In the genomic region with DNA sequence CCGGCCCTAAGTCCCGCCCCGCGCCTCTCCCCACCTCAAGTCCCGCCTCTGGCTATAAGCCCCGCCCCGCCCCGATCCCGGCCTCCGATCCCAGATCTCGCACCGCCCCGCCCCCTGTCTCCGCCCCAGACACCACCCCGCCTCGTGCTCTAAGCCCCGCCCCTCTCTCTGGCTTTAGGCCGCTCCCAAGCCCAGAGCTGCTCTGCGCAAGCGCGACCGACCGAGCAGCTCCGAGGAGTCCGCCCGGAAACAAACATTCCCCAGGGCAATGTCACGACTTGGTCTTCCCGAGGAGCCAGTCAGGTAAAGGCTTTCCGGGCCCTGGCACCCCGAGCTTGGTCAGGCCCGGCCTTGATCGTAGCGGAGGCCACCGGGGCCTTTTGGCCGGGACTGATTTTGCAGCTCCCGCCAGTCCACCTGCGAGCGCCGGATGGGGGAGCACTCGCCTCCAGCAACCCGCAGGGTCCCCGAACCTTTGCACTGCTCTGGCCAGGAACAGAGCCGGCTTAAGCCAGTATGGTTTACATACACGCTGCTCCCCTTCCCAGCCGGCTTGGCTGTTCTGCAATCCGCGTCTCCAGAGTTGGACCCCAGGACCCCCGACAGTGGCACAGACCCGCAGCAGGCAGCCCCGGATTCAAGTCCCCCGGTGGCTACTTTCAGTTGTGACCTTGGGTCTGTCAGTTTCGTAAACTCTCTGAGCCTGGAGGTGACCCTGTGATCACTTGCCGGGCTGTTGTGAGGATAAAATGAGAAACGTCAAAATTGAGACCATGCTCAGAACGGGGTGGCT, we compare ENCODE assay signal across 8 cellular contexts. TPM values are rescaled to one million over a fixed set of nuclear protein-coding genes. Genes with fewer than 3 reads are reported as not detected.
DNase-seq lines count a peak whose midpoint lies in the region; ATAC-seq lines count a peak whose summit lies in the region.

Gene NUDT7 (plus strand): TSS at position 200 of the 793 bp plus-strand sequence. CDS start 69 bp downstream, at position 269.

- peak; percentile 98 for DNase-seq in COLO668 (lab: John Stamatoyannopoulos, UW; ENCODE audit: unreplicated experiment)
- peak; percentile 98 for DNase-seq in HK-2 (ENCODE audit: unreplicated experiment)
- DNase-seq in NCI-H82 treated with DMSO at 0.1 percent for 48 hours (lab: John Stamatoyannopoulos, UW; ENCODE audit: unreplicated experiment), result peak; percentile 91
- DNase-seq in activated CD8-positive, alpha-beta memory T cell treated with anti-CD3 and anti-CD28 coated beads for 4 hours (ENCODE audit: low read depth in 2 of 2), result peak; percentile 92 to 94
- peak; percentile 76 to 84 (median 80) for DNase-seq in effector memory CD8-positive, alpha-beta T cell
- peak; percentile 97 for DNase-seq in mesenchymal stem cell
- DNase-seq in stimulated activated CD8-positive, alpha-beta memory T cell treated with anti-CD3 and anti-CD28 coated beads, Interleukin-12 subunit alpha, Interleukin-12 subunit beta, amount 100 ng/mL, for 24 hours (ENCODE audit: extremely low read depth), result peak; percentile 96

- no peaks in the 10 kb centered on the region for H3K27me3 ChIP-seq in mesenchymal stem cell (ENCODE audit: control insufficient read depth in 1 of 2, insufficient read depth in 1 of 2, low read length in 2 of 2)

- peak within 1 kb of the TSS; percentile 82 for H3K4me2 ChIP-seq in mesenchymal stem cell (ENCODE audit: low read length, poor library complexity, severe bottlenecking)

- H4K91ac ChIP-seq in mesenchymal stem cell (ENCODE audit: low read length), result peak within 1 kb of the TSS; percentile 92

- WGBS in mesenchymal stem cell, result 2% methylated on average over 55 of the region's 55 CpGs

- peak within 1 kb of the TSS; percentile 95 for H2BK120ac ChIP-seq in mesenchymal stem cell (ENCODE audit: low read depth, low read length)

- peak within 1 kb of the TSS; percentile 88 to 98 for H3K18ac ChIP-seq in mesenchymal stem cell (ENCODE audit: low read depth in 1 of 2, low read length in 2 of 2)

- peak within 1 kb of the TSS; percentile 84 to 95 for H2BK12ac ChIP-seq in mesenchymal stem cell (ENCODE audit: low read length in 2 of 2)

- H3K27ac Mint-ChIP-seq in effector memory CD8-positive, alpha-beta T cell, result peak within 1 kb of the TSS; percentile 81 to 92

- peak; percentile 89 for ATAC-seq in GM19455 (IDR thresholded peaks at IDR 0.05; ENCODE audit: unreplicated experiment)
- peak; percentile 89 for ATAC-seq in effector memory CD8-positive, alpha-beta T cell (replicated peaks)

- H3K4me1 Mint-ChIP-seq in effector memory CD8-positive, alpha-beta T cell (ENCODE audit: low read depth in 2 of 2), result peaks cover 15 to 17% of the 10 kb centered on the region in 2 donors

- H3K36me3 Mint-ChIP-seq in effector memory CD8-positive, alpha-beta T cell (ENCODE audit: insufficient read depth), result peaks cover 8% of the 10 kb centered on the region

- H3K9ac ChIP-seq in mesenchymal stem cell (ENCODE audit: low read length), result peak within 1 kb of the TSS; percentile 96

- peak within 1 kb of the TSS in 1 of 2 experiments; percentile 91 for H3K23ac ChIP-seq in mesenchymal stem cell (ENCODE audit: low read length in 2 of 2)

- H4K8ac ChIP-seq in mesenchymal stem cell (ENCODE audit: low read length), result peak within 1 kb of the TSS; percentile 95

- H3K9me3 ChIP-seq in mesenchymal stem cell (ENCODE audit: control insufficient read depth, low read length), result peaks cover 3% of the 10 kb centered on the region

- H3K14ac ChIP-seq in mesenchymal stem cell (ENCODE audit: low read length in 2 of 2), result peak within 1 kb of the TSS in 1 of 2 experiments; percentile 59

- H3K36me3 ChIP-seq in mesenchymal stem cell (ENCODE audit: control insufficient read depth in 1 of 2, insufficient read depth in 2 of 2, low read depth in 1 of 2, low read length in 2 of 2), result peaks cover 0 to 8% of the 10 kb centered on the region in 2 experiments

- peak within 1 kb of the TSS; percentile 83 to 90 for H3K4me3 Mint-ChIP-seq in effector memory CD8-positive, alpha-beta T cell

- peak within 1 kb of the TSS; percentile 64 for H2AFZ ChIP-seq in mesenchymal stem cell (ENCODE audit: low read depth, low read length)

- no peak within 1 kb of the TSS for H2BK5ac ChIP-seq in mesenchymal stem cell (ENCODE audit: low read depth, low read length, poor library complexity, severe bottlenecking)

- H2AK5ac ChIP-seq in mesenchymal stem cell (ENCODE audit: low read length, severe bottlenecking), result no peak within 1 kb of the TSS

- peak within 1 kb of the TSS; percentile 69 to 96 for H3K4ac ChIP-seq in mesenchymal stem cell (ENCODE audit: low read depth in 1 of 2, low read length in 2 of 2)

- peaks cover 4% of the 10 kb centered on the region for H3K4me1 ChIP-seq in mesenchymal stem cell (ENCODE audit: control insufficient read depth, insufficient read depth, low read depth, low read length)

- H3K27me3 Mint-ChIP-seq in effector memory CD8-positive, alpha-beta T cell, result no peaks in the 10 kb centered on the region

- no peaks in the 10 kb centered on the region for H3K9me3 Mint-ChIP-seq in effector memory CD8-positive, alpha-beta T cell

- H3K27ac ChIP-seq in mesenchymal stem cell (ENCODE audit: low read length, poor library complexity, severe bottlenecking), result peak within 1 kb of the TSS; percentile 79

- peak within 1 kb of the TSS; percentile 65 to 86 for H3K4me3 ChIP-seq in mesenchymal stem cell (ENCODE audit: insufficient read depth in 1 of 2, low read depth in 1 of 2, low read length in 2 of 2)

- H3K79me1 ChIP-seq in mesenchymal stem cell (replicated peaks; ENCODE audit: low read length, poor library complexity, severe bottlenecking), result no peaks in the 10 kb centered on the region

- H2BK15ac ChIP-seq in mesenchymal stem cell (ENCODE audit: low read depth, poor library complexity, severe bottlenecking), result peak within 1 kb of the TSS; percentile 96

RNA-seq across cellular contexts. Expression of gene NUDT7, which starts in this region (rescaled TPM):
- 9.6 TPM for polyA plus RNA-seq in mesenchymal stem cell (2013, experiment 1 of 2)
- 9.8 TPM for polyA plus RNA-seq in mesenchymal stem cell (2013, experiment 2 of 2)

Comparison
In these comparisons a context has a peak if more than half of its experiments do, and no peak if none do; other contexts are left out.
1. Peak in every context shown above with its lines: DNase-seq, ATAC-seq, H3K4me3 ChIP-seq and H3K27ac ChIP-seq.